8 cellular contexts compared by ENCODE assay signal in the genomic region with DNA sequence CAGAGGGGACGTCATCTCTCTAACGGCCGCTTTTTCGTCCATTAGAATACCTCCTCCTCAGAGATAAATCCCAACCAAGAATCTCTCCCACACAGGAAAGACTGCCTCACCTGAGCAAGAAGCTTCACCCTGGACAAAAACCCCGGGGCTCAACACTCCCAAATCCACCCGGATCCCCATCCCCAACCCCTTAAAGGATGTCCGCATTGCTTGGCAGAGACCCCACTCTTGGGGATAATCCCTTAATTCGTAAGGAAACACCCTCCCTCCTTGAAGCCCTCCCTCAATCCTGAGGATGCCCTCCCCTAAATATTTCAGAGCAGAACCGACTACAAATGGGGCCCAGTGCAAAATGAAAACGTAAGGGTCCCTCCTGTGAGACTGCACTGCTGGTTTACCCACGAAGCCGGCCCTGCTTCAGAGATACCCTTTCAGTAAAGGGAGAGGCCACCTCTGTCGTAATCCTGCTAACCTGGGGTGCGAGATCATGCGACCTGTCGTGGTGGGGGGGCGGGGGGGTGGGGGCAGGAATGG. TPM values are rescaled to one million over a fixed set of nuclear protein-coding genes. Genes with fewer than 3 reads are reported as not detected.
DNase-seq lines count a peak whose midpoint lies in the region; ATAC-seq, FAIRE-seq and TF ChIP-seq lines count a peak whose summit lies in the region.

No MANE protein-coding gene starts in this region.

- H3K4me3 Mint-ChIP-seq in WTC11, result peak overlapping the region; percentile 93
- H3K4me3 Mint-ChIP-seq in stimulated activated memory B cell treated with anti-CD40 and anti-IgM and Interleukin-4, amounts not matched to agents 10 μg/mL and 1 μg/mL and 100 μg/mL, for 72 hours, result peak overlapping the region; percentile 98

- no peak for FAIRE-seq in RCC 7860 (lab: Jason Lieb, UNC)

- POLR2A ChIA-PET in BJ (lab: Charles Lee), result no interaction called here
- POLR2A ChIA-PET in HCT116 (lab: Charles Lee), result interaction anchor here (0.5 to 2.2 kb wide), 10 partner anchors 14 to 204 kb away, joined by 3 to 18 read pairs (median 6); partner anchors contain the start of genes COQ5, RNU4-1, RNU4-2 and SRSF9
- POLR2A ChIA-PET in WTC11 (lab: Charles Lee), result interaction anchor here (0.6 to 2.7 kb wide), 11 partner anchors 9 to 1221 kb away, joined by 3 to 9 read pairs (median 3); partner anchors contain the start of genes RNF10 and SRSF9

- TF ChIP-seq POLR2A in HCT116 (IDR thresholded peaks at IDR 0.05; ENCODE audit: borderline replicate concordance, extremely low read depth, insufficient read depth, insufficient read length), result no peak

- no peaks in the 10 kb centered on the region for H3K27me3 Mint-ChIP-seq in WTC11 (ENCODE audit: low read depth)
- no peaks in the 10 kb centered on the region for H3K27me3 Mint-ChIP-seq in stimulated activated memory B cell treated with anti-CD40 and anti-IgM and Interleukin-4, amounts not matched to agents 10 μg/mL and 1 μg/mL and 100 μg/mL, for 72 hours

- H3K79me2 ChIP-seq in HCT116 (ENCODE audit: insufficient read depth, low read length) (peaks cover 35% of the 10 kb centered on the region), hepatocyte (peaks cover 56% of the 10 kb centered on the region)

- no TSS peak for BruUV-seq in HCT116 (replicated peaks; lab: Mats Ljungman, UMichigan)

- peak overlapping the region; percentile 85 for H3K4me2 ChIP-seq in HCT116 (ENCODE audit: low read length)
- peak overlapping the region; percentile 78 for H3K4me2 ChIP-seq in hepatocyte

- no peak overlapping the region for H2AFZ ChIP-seq in HCT116 (ENCODE audit: low read depth, low read length, poor library complexity, severe bottlenecking)
- peak overlapping the region; percentile 42 for H2AFZ ChIP-seq in hepatocyte

- peak overlapping the region; percentile 81 for H3K9ac ChIP-seq in HCT116 (ENCODE audit: low read length)

- H3K9me3 ChIP-seq in HCT116 (ENCODE audit: control insufficient read depth in 1 of 2, insufficient read depth in 1 of 2, low read depth in 1 of 2, low read length in 2 of 2), result no peaks in the 10 kb centered on the region
- H3K9me3 ChIP-seq in hepatocyte (ENCODE audit: low read depth), result no peaks in the 10 kb centered on the region

- H3K4me1 ChIP-seq in HCT116 (ENCODE audit: control insufficient read depth in 1 of 2, insufficient read depth in 2 of 2, low read length in 2 of 2), result peaks cover 9 to 16% of the 10 kb centered on the region in 2 experiments; a peak in 2 of 4 replicates
- H3K4me1 ChIP-seq in hepatocyte (ENCODE audit: insufficient read depth), result peaks cover 14% of the 10 kb centered on the region

- H3K36me3 Mint-ChIP-seq in WTC11, result peaks cover 34% of the 10 kb centered on the region
- H3K36me3 Mint-ChIP-seq in stimulated activated memory B cell treated with anti-CD40 and anti-IgM and Interleukin-4, amounts not matched to agents 10 μg/mL and 1 μg/mL and 100 μg/mL, for 72 hours, result peaks cover 39% of the 10 kb centered on the region

- intact Hi-C loops in HCT116 (cut with micrococcal nuclease), result loop anchor here (1.0 kb wide), 1 partner anchor 21 kb away; no protein-coding TSS in a partner anchor

- H3K27ac ChIP-seq in HCT116 (ENCODE audit: low read depth, low read length) (peak overlapping the region; percentile 7), hepatocyte (peak overlapping the region; percentile 57)

- CTCF ChIA-PET in BJ (lab: Yijun Ruan, JAX) (interaction anchor here (1.0 to 1.5 kb wide), 4 partner anchors 14 to 159 kb away, joined by 3 to 4 read pairs (median 3); no protein-coding TSS in a partner anchor), HCT116 (lab: Charles Lee) (interaction anchor here (1.3 kb wide), 1 partner anchor 23 kb away, joined by 3 read pairs; no protein-coding TSS in a partner anchor), WTC11 (lab: Charles Lee) (interaction anchor here (0.5 to 2.4 kb wide), 12 partner anchors 9 to 193 kb away, joined by 3 to 22 read pairs (median 5); partner anchors contain the start of genes POP5, SIRT4 and SRSF9)

- peak; percentile 18 for ATAC-seq in HCT116
- ATAC-seq in WTC11, result peak; percentile 3
- ATAC-seq in stimulated activated memory B cell treated with anti-CD40 and anti-IgM and Interleukin-4, amounts not matched to agents 10 μg/mL and 1 μg/mL and 100 μg/mL, for 72 hours, result peak; percentile 10

- DNase-seq in BJ (ENCODE audit: low read depth), result no peak
- no peak for DNase-seq in HCT116 (ENCODE audit: low read depth, low spot score)
- no peak for DNase-seq in WTC11 (ENCODE audit: low spot score)
- no peak for DNase-seq in hepatocyte (ENCODE audit: low spot score)
- DNase-seq in kidney glomerular epithelial cell (lab: John Stamatoyannopoulos, UW), result no peak
- no peak for DNase-seq in anterior cingulate cortex (lab: John Stamatoyannopoulos, UW)
- no peak for DNase-seq in RCC 7860 (ENCODE audit: low spot score)

- H3K36me3 ChIP-seq in BJ (ENCODE audit: control insufficient read depth, insufficient read depth, low read length) (peaks cover 8% of the 10 kb centered on the region), HCT116 (ENCODE audit: control insufficient read depth in 1 of 2, insufficient read depth in 2 of 2, low read length in 2 of 2) (peaks cover 10 to 16% of the 10 kb centered on the region in 2 experiments; a peak in 3 of 4 replicates), hepatocyte (replicated peaks; ENCODE audit: insufficient read depth, low read depth) (no peaks in the 10 kb centered on the region)

- TF ChIP-seq CTCF in BJ (IDR thresholded peaks at IDR 0.05; ENCODE audit: insufficient read depth, low read depth, low read length) (no peak), HCT116 (IDR thresholded peaks at IDR 0.05 in 2 of 3, conservative IDR thresholded peaks at IDR 0.05 in 1 of 3; ENCODE audit: borderline replicate concordance in 1 of 3, insufficient read depth in 1 of 3, low read depth in 2 of 3, low read length in 2 of 3) (no peak), WTC11 (IDR thresholded peaks at IDR 0.05) (no peak), hepatocyte (IDR thresholded peaks at IDR 0.05; ENCODE audit: poor library complexity) (no peak)

- H3K4me3 ChIP-seq in BJ (ENCODE audit: low read depth, low read length) (peak overlapping the region; percentile 99), HCT116 (replicated peaks in 1 of 2; ENCODE audit: low read depth in 1 of 2, low read length in 2 of 2) (peak overlapping the region; percentile 93), hepatocyte (peak overlapping the region; percentile 9)

- peaks cover 33% of the 10 kb centered on the region for H3K4me1 Mint-ChIP-seq in WTC11
- H3K4me1 Mint-ChIP-seq in stimulated activated memory B cell treated with anti-CD40 and anti-IgM and Interleukin-4, amounts not matched to agents 10 μg/mL and 1 μg/mL and 100 μg/mL, for 72 hours, result peaks cover 34% of the 10 kb centered on the region

- H3K27ac Mint-ChIP-seq in WTC11, result peak overlapping the region; percentile 91
- H3K27ac Mint-ChIP-seq in stimulated activated memory B cell treated with anti-CD40 and anti-IgM and Interleukin-4, amounts not matched to agents 10 μg/mL and 1 μg/mL and 100 μg/mL, for 72 hours, result peak overlapping the region; percentile 87

- 11% methylated on average over 15 of the region's 17 CpGs for WGBS in hepatocyte (ENCODE audit: low lambda C conversion rate, missing lambda C conversion rate)

- no peaks in the 10 kb centered on the region for H3K27me3 ChIP-seq in BJ (ENCODE audit: control insufficient read depth, insufficient read depth, low read length)
- H3K27me3 ChIP-seq in HCT116 (ENCODE audit: insufficient read depth, low read length), result no peaks in the 10 kb centered on the region
- no peaks in the 10 kb centered on the region for H3K27me3 ChIP-seq in hepatocyte

- H4K20me1 ChIP-seq in HCT116 (ENCODE audit: insufficient read depth), result peaks cover 3% of the 10 kb centered on the region; the same call in 1 of the 2 replicates
- H4K20me1 ChIP-seq in hepatocyte (ENCODE audit: insufficient read depth, poor library complexity, severe bottlenecking), result peaks cover 19% of the 10 kb centered on the region

- H3K9me3 Mint-ChIP-seq in WTC11, result no peaks in the 10 kb centered on the region
- H3K9me3 Mint-ChIP-seq in stimulated activated memory B cell treated with anti-CD40 and anti-IgM and Interleukin-4, amounts not matched to agents 10 μg/mL and 1 μg/mL and 100 μg/mL, for 72 hours, result no peaks in the 10 kb centered on the region

- RAD21 ChIA-PET in HCT116 (lab: Charles Lee; ENCODE audit: low non-redundant PET in 1 of 2, low total read pairs in 2 of 2, uncharacterized antibody in 2 of 2, unreplicated experiment in 2 of 2), result no interaction called here

- no peak for TF ChIP-seq RAD21 in HCT116 (IDR thresholded peaks at IDR 0.05; ENCODE audit: low read depth)

- H3K9me2 ChIP-seq in HCT116 (ENCODE audit: insufficient read depth), result no peaks in the 10 kb centered on the region
- H3K9me2 ChIP-seq in hepatocyte (replicated peaks; ENCODE audit: insufficient read depth), result no peaks in the 10 kb centered on the region

RNA-seq across cellular contexts. Expression of gene DYNLL1, which starts 0.7 kb away (rescaled TPM):
- polyA plus RNA-seq in BJ (2011; rRNA removed) (358 and 610 TPM in 2 replicates), hepatocyte (630 and 641 TPM in 2 replicates)
- polyA minus RNA-seq in BJ (2011; rRNA and poly(A)+ RNA removed), result 77.2 and 81.2 TPM in 2 replicates
- total RNA-seq in HCT116 (2021; ENCODE audit: unreplicated experiment) (243 TPM), WTC11 (2021) (327 to 470 TPM (median 463 TPM) in 3 replicates), hepatocyte (383 and 418 TPM in 2 replicates)
- polyA plus RNA-seq in HCT116 (2012), result 237 and 321 TPM in 2 replicates

RNA-seq across cellular contexts. Expression of gene SRSF9, which starts 25.7 kb away (rescaled TPM):
- polyA plus RNA-seq in BJ (2011; rRNA removed) (88.0 and 108 TPM in 2 replicates), hepatocyte (263 and 312 TPM in 2 replicates)
- 26.7 and 39.5 TPM in 2 replicates for polyA minus RNA-seq in BJ (2011; rRNA and poly(A)+ RNA removed)
- total RNA-seq in HCT116 (2021; ENCODE audit: unreplicated experiment) (297 TPM), WTC11 (2021) (274 to 286 TPM (median 276 TPM) in 3 replicates), hepatocyte (157 and 166 TPM in 2 replicates)
- polyA plus RNA-seq in HCT116 (2012), result 280 and 293 TPM in 2 replicates

RNA-seq across cellular contexts. Expression of gene COQ5, which starts 33.7 kb away (rescaled TPM):
- 27.7 and 44.4 TPM in 2 replicates for polyA plus RNA-seq in BJ (2011; rRNA removed)
- polyA minus RNA-seq in BJ (2011; rRNA and poly(A)+ RNA removed), result 8.5 and 8.7 TPM in 2 replicates
- 34.1 TPM for total RNA-seq in HCT116 (2021; ENCODE audit: unreplicated experiment)
- 31.6 and 40.3 TPM in 2 replicates for polyA plus RNA-seq in HCT116 (2012)
- 35.1 to 44.9 TPM (median 44.5 TPM) in 3 replicates for total RNA-seq in WTC11 (2021)
- 37.0 and 41.0 TPM in 2 replicates for total RNA-seq in hepatocyte
- polyA plus RNA-seq in hepatocyte, result 38.7 and 40.7 TPM in 2 replicates

RNA-seq across cellular contexts. Expression of gene RNF10, which starts 38.9 kb away (rescaled TPM):
- polyA plus RNA-seq in BJ (2011; rRNA removed), result 64.1 and 98.8 TPM in 2 replicates
- polyA minus RNA-seq in BJ (2011; rRNA and poly(A)+ RNA removed), result 135 and 145 TPM in 2 replicates
- total RNA-seq in HCT116 (2021; ENCODE audit: unreplicated experiment), result 141 TPM
- 117 and 133 TPM in 2 replicates for polyA plus RNA-seq in HCT116 (2012)
- 151 to 160 TPM (median 155 TPM) in 3 replicates for total RNA-seq in WTC11 (2021)
- 48.5 and 83.9 TPM in 2 replicates for total RNA-seq in hepatocyte
- polyA plus RNA-seq in hepatocyte, result 128 and 142 TPM in 2 replicates

RNA-seq across cellular contexts. Expression of gene GATC, which starts 49.0 kb away (rescaled TPM):
- polyA plus RNA-seq in BJ (2011; rRNA removed) (14.8 and 17.9 TPM in 2 replicates), hepatocyte (19.0 and 26.0 TPM in 2 replicates)
- polyA minus RNA-seq in BJ (2011; rRNA and poly(A)+ RNA removed), result 7.9 and 21.1 TPM in 2 replicates
- total RNA-seq in HCT116 (2021; ENCODE audit: unreplicated experiment) (48.7 TPM), WTC11 (2021) (29.8 to 36.9 TPM (median 33.9 TPM) in 3 replicates), hepatocyte (35.0 and 36.2 TPM in 2 replicates)
- 10.8 and 11.3 TPM in 2 replicates for polyA plus RNA-seq in HCT116 (2012)

Comparison
In these comparisons a context has a peak if more than half of its experiments do, and no peak if none do; other contexts are left out.
1. H3K4me3 ChIP-seq: peak in every context shown above with its lines; median percentile 99 in BJ; 93 in HCT116; 9 in hepatocyte.